17 cellular contexts compared by ENCODE assay signal in the genomic region with DNA sequence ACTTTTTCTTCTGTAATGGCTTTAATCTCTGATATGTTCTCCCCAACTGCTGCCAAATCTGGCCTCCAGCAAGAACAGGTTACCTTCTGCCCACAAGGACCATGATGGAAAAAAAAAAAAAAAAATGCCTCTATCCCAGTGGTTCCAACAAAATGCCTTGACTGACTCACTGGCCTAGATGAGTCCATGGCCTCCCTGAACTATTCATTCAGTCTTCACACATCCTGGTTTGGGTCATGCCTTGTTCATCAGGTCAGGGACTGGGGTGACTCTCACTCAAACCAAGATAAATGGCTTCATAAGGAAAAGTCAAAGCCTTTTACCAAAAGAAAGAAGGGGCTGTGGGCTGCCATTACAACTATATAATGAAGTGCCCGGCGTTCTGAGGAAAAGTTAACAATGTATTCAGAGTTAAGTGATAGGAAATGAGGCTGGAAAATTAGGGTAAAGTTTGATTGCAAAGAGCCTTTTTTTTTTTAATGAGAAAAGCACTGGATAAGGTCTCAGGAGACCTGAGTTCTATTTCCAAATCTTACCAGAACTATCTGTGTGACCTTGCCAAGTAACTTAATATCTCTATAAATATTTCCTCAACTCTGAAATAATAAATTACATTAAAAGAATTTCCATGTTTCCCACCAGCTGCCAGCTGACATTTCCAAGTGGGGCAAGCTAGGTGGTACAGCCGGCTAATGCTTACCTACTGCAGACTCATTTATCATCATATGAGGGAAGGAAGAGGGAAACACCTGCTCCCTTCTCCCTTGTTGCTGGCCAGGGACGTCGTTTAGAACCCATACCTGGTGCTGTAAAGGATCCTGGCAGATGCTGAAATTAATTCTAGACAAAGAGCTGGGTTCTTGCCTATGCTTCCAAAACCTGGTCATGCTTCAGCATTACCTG.
DNase-seq lines count a peak whose midpoint lies in the region; FAIRE-seq and TF ChIP-seq lines count a peak whose summit lies in the region.
"Had no signal": no experiment of that assay in that cellular context is flagged by ENCODE, and none has a peak within 500 bp of the region (broad histone marks: within the 10 kb centered on the region; RNA-seq: fewer than 3 reads in every experiment).

No MANE protein-coding gene starts in this region.

- peak; percentile 70 for FAIRE-seq in H54 (lab: Jason Lieb, UNC)
- FAIRE-seq: TTC549 had no signal

- TF ChIP-seq POLR2A in H54 (IDR thresholded peaks at IDR 0.05; ENCODE audit: low read depth, low read length) = no peak

- DNase-seq in COLO668 (lab: John Stamatoyannopoulos, UW; ENCODE audit: unreplicated experiment) (peak; percentile 29), H54 (ENCODE audit: insufficient read length, low spot score) (no peak), RPMI7951 (ENCODE audit: low read depth) (peak; percentile 81), kidney tubule cell (ENCODE audit: low spot score) (peak; percentile 83), Ammon's horn (ENCODE audit: low spot score) (no peak), hepatic stellate cell (ENCODE audit: low spot score) (no peak), NCI-H1092 (lab: John Stamatoyannopoulos, UW) (no peak)
- DNase-seq: activated CD4-positive, alpha-beta T cell treated with anti-CD3 and anti-CD28 coated beads, Interleukin-2, amount 50 U/mL, for 48 hours; activated T-cell treated with anti-CD3 and anti-CD28 coated beads, Interleukin-2, amount 50 U/mL, for 24 hours; BE2C; H9; hypothalamus; left cardiac atrium; NCI-H524; sigmoid colon; stimulated activated CD4-positive, alpha-beta T cell treated with anti-CD3 and anti-CD28 coated beads, Interleukin-2, amount 100 ng/mL, for 48 hours had no signal

Comparison
In these comparisons a context has a peak if more than half of its experiments do, and no peak if none do; other contexts are left out.
1. DNase-seq: peak in COLO668 (single experiment), RPMI7951 (single experiment) and kidney tubule cell (single experiment); none in H54 (single experiment), Ammon's horn (single experiment), hepatic stellate cell (single experiment) and NCI-H1092 (single experiment).